ENCODE assay signal across 21 cellular contexts in genomic region chrX:75151828-75152592, GRCh38. TPM values are rescaled to one million over a fixed set of nuclear protein-coding genes. Genes with fewer than 3 reads are reported as not detected.
DNase-seq lines count a peak whose midpoint lies in the region; ATAC-seq and TF ChIP-seq lines count a peak whose summit lies in the region.
"Had no signal": no experiment of that assay in that cellular context is flagged by ENCODE, and none has a peak within 500 bp of the region (broad histone marks: within the 10 kb centered on the region; RNA-seq: fewer than 3 reads in every experiment).

No MANE protein-coding gene starts in this region.

- CTCF ChIA-PET in RWPE1 (lab: Yijun Ruan, JAX): no interaction called here

- H3K4me3 ChIP-seq in HAP-1 (no peak overlapping the region), epithelial cell of proximal tubule (ENCODE audit: low read depth, low read length) (no peak overlapping the region), gastrocnemius medialis (no peak overlapping the region), SJCRH30 (no peak overlapping the region)
- H3K4me3 ChIP-seq: cardiac muscle cell, lower lobe of right lung, ovary, upper lobe of left lung had no signal

- TF ChIP-seq CTCF in RWPE1 (conservative IDR thresholded peaks at IDR 0.05; ENCODE audit: low read depth) (no peak), epithelial cell of proximal tubule (conservative IDR thresholded peaks at IDR 0.05; ENCODE audit: low read depth, low read length) (no peak), gastrocnemius medialis (IDR thresholded peaks at IDR 0.05 in 4 of 5, conservative IDR thresholded peaks at IDR 0.05 in 1 of 5) (no peak)

- intact Hi-C loops in gastrocnemius medialis (cut with DNase I; ENCODE audit: low total_unique reads): loop anchor here (10.0 kb wide), 2 partner anchors 537 to 993 kb away; partner anchors contain the start of gene RLIM

- POLR2A ChIA-PET in RWPE1 (lab: Yijun Ruan, JAX; ENCODE audit: low non-redundant PET): no interaction called here

- peaks cover 41% of the 10 kb centered on the region for H3K4me1 ChIP-seq in HAP-1
- H3K4me1 ChIP-seq in gastrocnemius medialis: peaks cover 7 to 16% of the 10 kb centered on the region in 2 donors
- peaks cover 6% of the 10 kb centered on the region; the same call in 1 of the 2 replicates for H3K4me1 ChIP-seq in SJCRH30

- TF ChIP-seq POLR2A in gastrocnemius medialis (IDR thresholded peaks at IDR 0.05): no peak

- H3K9me3 ChIP-seq in HAP-1 (no peaks in the 10 kb centered on the region), gastrocnemius medialis (no peaks in the 10 kb centered on the region), SJCRH30 (replicated peaks) (no peaks in the 10 kb centered on the region)
- H3K9me3 ChIP-seq: lower lobe of right lung, ovary, upper lobe of left lung had no signal

- peak; percentile 52 to 70 for DNase-seq in HAP-1 (ENCODE audit: low spot score in 2 of 2)
- DNase-seq in RWPE1 (ENCODE audit: low spot score): peak; percentile 2
- peak; percentile 10 for DNase-seq in epithelial cell of proximal tubule (ENCODE audit: low read depth)
- DNase-seq in gastrocnemius medialis: no peak
- no peak for DNase-seq in SJCRH30
- DNase-seq in AML-193 (lab: John Stamatoyannopoulos, UW): no peak
- DNase-seq: activated CD4-positive, alpha-beta T cell treated with anti-CD3 and anti-CD28 coated beads, Interleukin-2, amount 10 ng/mL, durations not matched to agents 7 days and 5 days; activated naive CD4-positive, alpha-beta T cell treated with anti-CD3 and anti-CD28 coated beads, Interleukin-2, amount 50 U/mL, for 16 hours; CD4-positive, CD25-positive, alpha-beta regulatory T cell; dermis blood vessel endothelial cell; lower lobe of right lung; NCI-H1048; NCI-H1694; nephron progenitor cell; ovary; PC-3; stimulated activated CD4-positive, alpha-beta T cell treated with anti-CD3 and anti-CD28 coated beads, Interleukin-4, amount 100 ng/mL, for 1 hour had no signal

- ATAC-seq in gastrocnemius medialis (peak in 1 of 2 donors; percentile 41), HG03039 (IDR thresholded peaks at IDR 0.05; ENCODE audit: unreplicated experiment) (no peak)
- ATAC-seq: HepG2, lower lobe of right lung, PC-3 had no signal

- no peak overlapping the region for H3K27ac ChIP-seq in RWPE1
- H3K27ac ChIP-seq in gastrocnemius medialis: peak overlapping the region; percentile 40 to 59 (median 48)
- H3K27ac ChIP-seq in SJCRH30: no peak overlapping the region
- H3K27ac ChIP-seq: cardiac muscle cell, lower lobe of right lung, ovary, upper lobe of left lung had no signal

- in situ Hi-C loops in HAP-1 (cut with MboI; ENCODE audit: low sequenced_read_pairs): no loop called here
- in situ Hi-C loops in gastrocnemius medialis (cut with MboI; ENCODE audit: low sequenced_read_pairs in 4 of 4): no loop called here

- H3K36me3 ChIP-seq in HAP-1 (replicated peaks) (no peaks in the 10 kb centered on the region; the same call in 1 of the 2 replicates), gastrocnemius medialis (no peaks in the 10 kb centered on the region), SJCRH30 (peaks cover 3% of the 10 kb centered on the region; the same call in 1 of the 2 replicates)
- H3K36me3 ChIP-seq: cardiac muscle cell, lower lobe of right lung, ovary, upper lobe of left lung had no signal

- H3K27me3 ChIP-seq in HAP-1 (ENCODE audit: low read depth) (no peaks in the 10 kb centered on the region), gastrocnemius medialis (no peaks in the 10 kb centered on the region), SJCRH30 (no peaks in the 10 kb centered on the region)
- H3K27me3 ChIP-seq: cardiac muscle cell, ovary, upper lobe of left lung had no signal

RNA-seq across cellular contexts. Expression of gene ABCB7, which starts 4.1 kb away (rescaled TPM):
- 32.7 and 33.5 TPM in 2 replicates for total RNA-seq in epithelial cell of proximal tubule
- total RNA-seq in gastrocnemius medialis: 10 to 100 TPM; 47.1 to 91.2 (median 54.6) TPM
- total RNA-seq in SJCRH30 (2014; rRNA removed; shearing (Covaris generic)): 44.2 and 52.3 TPM in 2 replicates

Comparison
In these comparisons a context has a peak if more than half of its experiments do, and no peak if none do; other contexts are left out.
1. DNase-seq: peak in HAP-1 (2 of 2), RWPE1 (single experiment) and epithelial cell of proximal tubule (single experiment); none in gastrocnemius medialis (0 of 2), SJCRH30 (0 of 2) and AML-193 (0 of 2).
2. H3K27ac ChIP-seq: peak in gastrocnemius medialis (4 of 4); none in RWPE1 (single experiment) and SJCRH30 (single experiment).